In the genomic region with DNA sequence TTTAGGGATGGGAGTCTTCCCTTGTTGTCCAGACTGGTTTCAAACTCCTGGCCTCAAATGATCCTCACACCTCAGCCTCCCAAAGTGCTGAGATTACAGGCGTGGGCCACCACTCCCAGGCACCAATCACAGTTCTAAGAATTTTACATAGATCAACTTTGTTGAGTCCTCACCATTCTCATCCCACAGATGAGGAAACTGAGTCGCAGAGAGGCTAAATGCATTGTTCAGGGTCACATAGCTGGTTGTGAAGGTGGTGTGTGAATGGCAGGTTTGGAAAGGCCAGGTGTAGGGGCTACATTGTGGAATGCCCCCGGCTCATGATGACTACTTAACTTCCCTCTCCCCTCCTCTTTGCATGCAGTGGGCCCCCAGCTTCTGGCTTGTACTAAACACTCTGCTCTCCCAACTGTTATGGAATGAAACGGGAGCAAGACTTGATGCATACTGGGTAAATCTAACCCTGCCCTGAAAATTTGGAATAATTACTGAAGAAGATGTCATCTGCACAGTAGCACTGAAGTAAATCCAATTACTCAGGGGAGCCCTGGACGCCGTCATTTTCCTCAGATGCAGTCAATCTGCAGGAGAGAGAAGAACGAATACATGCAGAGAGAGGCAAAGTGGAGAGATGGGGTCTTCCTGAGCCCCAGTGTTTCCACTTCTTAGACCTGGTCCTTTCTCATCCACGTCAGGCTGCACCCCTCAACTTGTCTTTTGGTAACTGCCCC, we compare ENCODE assay signal across 29 cellular contexts.
"Had no signal": no experiment of that assay in that cellular context is flagged by ENCODE, and none has a peak within 500 bp of the region (broad histone marks: within the 10 kb centered on the region; RNA-seq: fewer than 3 reads in every experiment).

No MANE protein-coding gene starts in this region.

- H3K4me1 ChIP-seq: upper lobe of right lung had no signal

- FAIRE-seq: bronchial epithelial cell, small intestine had no signal

- H3K9me3 ChIP-seq: esophagus squamous epithelium, heart right ventricle, sigmoid colon, stomach, thyroid gland, upper lobe of right lung had no signal

- H3K27ac Mint-ChIP-seq: activated CD4-positive, alpha-beta memory T cell treated with anti-CD3 and anti-CD28 coated beads for 36 hours; activated CD4-positive, alpha-beta T cell treated with anti-CD3 and anti-CD28 coated beads, Interleukin-2, amount 10 ng/mL, durations not matched to agents 24 days and 14 days; activated naive CD4-positive, alpha-beta T cell treated with anti-CD3 and anti-CD28 coated beads, Interleukin-2, amount 50 U/mL, for 72 hours; activated T-cell treated with anti-CD3 and anti-CD28 coated beads, Interleukin-2, amount 50 U/mL, for 24 hours; activated T-helper 17 cell treated with anti-CD3 and anti-CD28 coated beads, Interleukin-2, amount 50 U/mL, for 72 hours; natural killer cell treated with Interleukin-12 subunit alpha and Interleukin-12 subunit beta and Interleukin-15 and Interleukin-18, amount 100 ng/mL, for 72 hours had no signal

- H3K27me3 ChIP-seq: esophagus squamous epithelium, heart right ventricle, sigmoid colon, stomach, thyroid gland, upper lobe of right lung had no signal

- H3K27ac ChIP-seq: epithelial cell of prostate, esophagus squamous epithelium, heart right ventricle, sigmoid colon, stomach, thyroid gland, upper lobe of right lung, WERI-Rb-1 had no signal

- H3K27me3 Mint-ChIP-seq: activated CD4-positive, alpha-beta memory T cell treated with anti-CD3 and anti-CD28 coated beads for 36 hours; activated CD4-positive, alpha-beta T cell treated with anti-CD3 and anti-CD28 coated beads, Interleukin-2, amount 10 ng/mL, durations not matched to agents 24 days and 14 days; activated T-cell treated with anti-CD3 and anti-CD28 coated beads, Interleukin-2, amount 50 U/mL, for 24 hours; activated T-helper 17 cell treated with anti-CD3 and anti-CD28 coated beads, Interleukin-2, amount 50 U/mL, for 72 hours; central memory CD8-positive, alpha-beta T cell; stimulated activated naive B cell treated with anti-CD40 and anti-IgM and Interleukin-4, amounts not matched to agents 10 μg/mL and 1 μg/mL and 100 μg/mL, for 72 hours had no signal

- H3K9me3 Mint-ChIP-seq: activated CD4-positive, alpha-beta memory T cell treated with anti-CD3 and anti-CD28 coated beads for 36 hours; activated CD4-positive, alpha-beta T cell treated with anti-CD3 and anti-CD28 coated beads, Interleukin-2, amount 10 ng/mL, durations not matched to agents 24 days and 14 days; activated T-cell treated with anti-CD3 and anti-CD28 coated beads, Interleukin-2, amount 50 U/mL, for 24 hours; activated T-helper 17 cell treated with anti-CD3 and anti-CD28 coated beads, Interleukin-2, amount 50 U/mL, for 72 hours; central memory CD8-positive, alpha-beta T cell; natural killer cell treated with Interleukin-12 subunit alpha and Interleukin-12 subunit beta and Interleukin-15 and Interleukin-18, amount 100 ng/mL, for 72 hours; stimulated activated naive B cell treated with anti-CD40 and anti-IgM and Interleukin-4, amounts not matched to agents 10 μg/mL and 1 μg/mL and 100 μg/mL, for 72 hours had no signal

- DNase-seq: activated CD4-positive, alpha-beta memory T cell treated with anti-CD3 and anti-CD28 coated beads for 36 hours; activated CD4-positive, alpha-beta T cell treated with anti-CD3 and anti-CD28 coated beads, Interleukin-2, amount 10 ng/mL, durations not matched to agents 24 days and 14 days; activated CD4-positive, CD25-positive, alpha-beta regulatory T cell treated with anti-CD3 and anti-CD28 coated beads, Interleukin-2, amount 50 U/mL, for 72 hours; activated CD8-positive, alpha-beta memory T cell treated with anti-CD3 and anti-CD28 coated beads, Interleukin-2, amount 50 U/mL, for 4 hours; activated naive CD4-positive, alpha-beta T cell; activated T-cell treated with anti-CD3 and anti-CD28 coated beads, Interleukin-2, amount 50 U/mL, for 24 hours; dermis blood vessel endothelial cell; effector CD4-positive, alpha-beta T cell; esophagus squamous epithelium; foreskin melanocyte; heart right ventricle; midbrain; retina; sigmoid colon; small intestine; stimulated activated CD4-positive, alpha-beta T cell treated with anti-CD3 and anti-CD28 coated beads, Interleukin-1b, Interleukin-23, amount 100 ng/mL, for 48 hours; stimulated activated CD4-positive, alpha-beta T cell treated with anti-CD3 and anti-CD28 coated beads, Interleukin-4, amount 100 ng/mL, for 4 hours; stimulated activated naive B cell treated with anti-CD40 and anti-IgM and Interleukin-4, amounts not matched to agents 10 μg/mL and 1 μg/mL and 100 μg/mL, for 72 hours; stomach; T1000; thyroid gland; upper lobe of right lung; WERI-Rb-1 had no signal

- ATAC-seq: activated naive CD4-positive, alpha-beta T cell treated with anti-CD3 and anti-CD28 coated beads, Interleukin-2, amount 50 U/mL, for 72 hours; activated T-helper 17 cell treated with anti-CD3 and anti-CD28 coated beads, Interleukin-2, amount 50 U/mL, for 72 hours; natural killer cell treated with Interleukin-12 subunit alpha and Interleukin-12 subunit beta and Interleukin-15 and Interleukin-18, amount 100 ng/mL, for 72 hours; stimulated activated naive B cell treated with anti-CD40 and anti-IgM and Interleukin-4, amounts not matched to agents 10 μg/mL and 1 μg/mL and 100 μg/mL, for 72 hours had no signal

- H3K4me3 ChIP-seq: esophagus squamous epithelium, heart right ventricle, sigmoid colon, stomach, thyroid gland, upper lobe of right lung had no signal

- H3K36me3 Mint-ChIP-seq: activated CD4-positive, alpha-beta memory T cell treated with anti-CD3 and anti-CD28 coated beads for 36 hours; natural killer cell treated with Interleukin-12 subunit alpha and Interleukin-12 subunit beta and Interleukin-15 and Interleukin-18, amount 100 ng/mL, for 72 hours; stimulated activated naive B cell treated with anti-CD40 and anti-IgM and Interleukin-4, amounts not matched to agents 10 μg/mL and 1 μg/mL and 100 μg/mL, for 72 hours had no signal

- H3K4me3 Mint-ChIP-seq: activated CD4-positive, alpha-beta memory T cell treated with anti-CD3 and anti-CD28 coated beads for 36 hours; activated CD4-positive, alpha-beta T cell treated with anti-CD3 and anti-CD28 coated beads, Interleukin-2, amount 10 ng/mL, durations not matched to agents 24 days and 14 days; activated T-cell treated with anti-CD3 and anti-CD28 coated beads, Interleukin-2, amount 50 U/mL, for 24 hours; activated T-helper 17 cell treated with anti-CD3 and anti-CD28 coated beads, Interleukin-2, amount 50 U/mL, for 72 hours; central memory CD8-positive, alpha-beta T cell; natural killer cell treated with Interleukin-12 subunit alpha and Interleukin-12 subunit beta and Interleukin-15 and Interleukin-18, amount 100 ng/mL, for 72 hours; stimulated activated naive B cell treated with anti-CD40 and anti-IgM and Interleukin-4, amounts not matched to agents 10 μg/mL and 1 μg/mL and 100 μg/mL, for 72 hours had no signal

- H3K36me3 ChIP-seq: esophagus squamous epithelium, heart right ventricle, sigmoid colon, stomach, thyroid gland, upper lobe of right lung, WERI-Rb-1 had no signal
